1 cellular context compared by ENCODE assay signal in the genomic region with DNA sequence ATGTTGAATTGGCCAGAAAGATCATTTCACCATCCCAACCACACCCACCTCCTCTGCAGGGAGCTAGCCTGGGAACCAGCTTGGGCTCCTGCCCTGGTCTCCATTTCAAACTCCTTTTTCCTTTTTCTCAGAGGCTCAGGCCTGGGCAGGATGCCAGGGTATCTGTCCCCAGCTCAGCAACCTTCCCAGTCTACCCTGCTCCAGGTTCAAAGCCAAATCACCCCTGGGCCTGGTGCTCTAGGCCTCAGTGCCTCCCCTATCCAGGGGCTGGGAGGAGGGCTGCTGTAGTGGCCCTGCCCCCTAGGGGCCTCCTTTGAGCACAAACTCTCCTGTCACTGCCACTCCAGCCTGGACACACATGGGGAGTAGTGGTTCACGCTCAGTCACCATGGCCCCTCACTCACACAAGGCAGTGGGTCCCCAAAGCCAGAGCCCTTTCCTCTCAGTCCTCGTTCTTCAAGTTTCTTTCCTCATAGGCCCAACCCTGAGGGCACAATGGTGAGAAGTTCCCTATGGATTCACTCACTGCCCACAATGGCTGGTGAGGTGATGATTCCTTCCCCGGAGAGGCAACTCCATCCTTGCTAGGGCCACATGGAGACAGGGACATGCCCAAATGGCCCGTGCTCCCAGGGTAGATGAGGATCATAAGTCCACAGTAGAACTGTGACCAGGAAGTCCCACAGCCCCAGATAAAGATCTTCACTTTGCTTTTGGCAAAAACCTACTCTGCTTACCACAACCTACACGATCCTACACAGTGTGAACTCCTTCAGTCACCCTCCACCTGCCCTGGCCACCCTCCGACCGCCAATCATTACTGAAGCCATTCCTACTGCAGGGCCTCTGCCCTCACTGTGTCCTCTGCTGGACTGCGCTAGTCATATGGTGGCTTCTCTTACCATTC.
TF ChIP-seq lines count a peak whose summit lies in the region.

No MANE protein-coding gene starts in this region.

TF ChIP-seq in HepG2, 621 proteins besides CTCF, POLR2A, EP300 and RAD21 (continued from another document and continues in another):
- TF ChIP-seq ZNF234 (CRISPR knock-in tag; conservative IDR thresholded peaks at IDR 0.05) = no peak
- TF ChIP-seq ZNF333 (CRISPR knock-in tag; IDR thresholded peaks at IDR 0.05; ENCODE audit: borderline replicate concordance) = peak; percentile 52; the same call in 1 of the 2 replicates
- TF ChIP-seq, protein P1, sequence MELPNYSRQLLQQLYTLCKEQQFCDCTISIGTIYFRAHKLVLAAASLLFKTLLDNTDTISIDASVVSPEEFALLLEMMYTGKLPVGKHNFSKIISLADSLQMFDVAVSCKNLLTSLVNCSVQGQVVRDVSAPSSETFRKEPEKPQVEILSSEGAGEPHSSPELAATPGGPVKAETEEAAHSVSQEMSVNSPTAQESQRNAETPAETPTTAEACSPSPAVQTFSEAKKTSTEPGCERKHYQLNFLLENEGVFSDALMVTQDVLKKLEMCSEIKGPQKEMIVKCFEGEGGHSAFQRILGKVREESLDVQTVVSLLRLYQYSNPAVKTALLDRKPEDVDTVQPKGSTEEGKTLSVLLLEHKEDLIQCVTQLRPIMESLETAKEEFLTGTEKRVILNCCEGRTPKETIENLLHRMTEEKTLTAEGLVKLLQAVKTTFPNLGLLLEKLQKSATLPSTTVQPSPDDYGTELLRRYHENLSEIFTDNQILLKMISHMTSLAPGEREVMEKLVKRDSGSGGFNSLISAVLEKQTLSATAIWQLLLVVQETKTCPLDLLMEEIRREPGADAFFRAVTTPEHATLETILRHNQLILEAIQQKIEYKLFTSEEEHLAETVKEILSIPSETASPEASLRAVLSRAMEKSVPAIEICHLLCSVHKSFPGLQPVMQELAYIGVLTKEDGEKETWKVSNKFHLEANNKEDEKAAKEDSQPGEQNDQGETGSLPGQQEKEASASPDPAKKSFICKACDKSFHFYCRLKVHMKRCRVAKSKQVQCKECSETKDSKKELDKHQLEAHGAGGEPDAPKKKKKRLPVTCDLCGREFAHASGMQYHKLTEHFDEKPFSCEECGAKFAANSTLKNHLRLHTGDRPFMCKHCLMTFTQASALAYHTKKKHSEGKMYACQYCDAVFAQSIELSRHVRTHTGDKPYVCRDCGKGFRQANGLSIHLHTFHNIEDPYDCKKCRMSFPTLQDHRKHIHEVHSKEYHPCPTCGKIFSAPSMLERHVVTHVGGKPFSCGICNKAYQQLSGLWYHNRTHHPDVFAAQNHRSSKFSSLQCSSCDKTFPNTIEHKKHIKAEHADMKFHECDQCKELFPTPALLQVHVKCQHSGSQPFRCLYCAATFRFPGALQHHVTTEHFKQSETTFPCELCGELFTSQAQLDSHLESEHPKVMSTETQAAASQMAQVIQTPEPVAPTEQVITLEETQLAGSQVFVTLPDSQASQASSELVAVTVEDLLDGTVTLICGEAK (IDR thresholded peaks at IDR 0.05) = no peak
- TF ChIP-seq, protein P1 (CRISPR knock-in tag; IDR thresholded peaks at IDR 0.05) = 0 out of 2 replicates have a peak, but pooled peaks have one; percentile 30
- TF ChIP-seq ZNF644 (CRISPR knock-in tag; IDR thresholded peaks at IDR 0.05; ENCODE audit: low read depth) = 0 out of 2 replicates have a peak, but pooled peaks have one; percentile 19
- TF ChIP-seq, protein P2, sequence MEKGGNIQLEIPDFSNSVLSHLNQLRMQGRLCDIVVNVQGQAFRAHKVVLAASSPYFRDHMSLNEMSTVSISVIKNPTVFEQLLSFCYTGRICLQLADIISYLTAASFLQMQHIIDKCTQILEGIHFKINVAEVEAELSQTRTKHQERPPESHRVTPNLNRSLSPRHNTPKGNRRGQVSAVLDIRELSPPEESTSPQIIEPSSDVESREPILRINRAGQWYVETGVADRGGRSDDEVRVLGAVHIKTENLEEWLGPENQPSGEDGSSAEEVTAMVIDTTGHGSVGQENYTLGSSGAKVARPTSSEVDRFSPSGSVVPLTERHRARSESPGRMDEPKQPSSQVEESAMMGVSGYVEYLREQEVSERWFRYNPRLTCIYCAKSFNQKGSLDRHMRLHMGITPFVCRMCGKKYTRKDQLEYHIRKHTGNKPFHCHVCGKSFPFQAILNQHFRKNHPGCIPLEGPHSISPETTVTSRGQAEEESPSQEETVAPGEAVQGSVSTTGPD (CRISPR knock-in tag; IDR thresholded peaks at IDR 0.05) = peak; percentile 83; the same call in 1 of the 2 replicates
- TF ChIP-seq, protein P3, sequence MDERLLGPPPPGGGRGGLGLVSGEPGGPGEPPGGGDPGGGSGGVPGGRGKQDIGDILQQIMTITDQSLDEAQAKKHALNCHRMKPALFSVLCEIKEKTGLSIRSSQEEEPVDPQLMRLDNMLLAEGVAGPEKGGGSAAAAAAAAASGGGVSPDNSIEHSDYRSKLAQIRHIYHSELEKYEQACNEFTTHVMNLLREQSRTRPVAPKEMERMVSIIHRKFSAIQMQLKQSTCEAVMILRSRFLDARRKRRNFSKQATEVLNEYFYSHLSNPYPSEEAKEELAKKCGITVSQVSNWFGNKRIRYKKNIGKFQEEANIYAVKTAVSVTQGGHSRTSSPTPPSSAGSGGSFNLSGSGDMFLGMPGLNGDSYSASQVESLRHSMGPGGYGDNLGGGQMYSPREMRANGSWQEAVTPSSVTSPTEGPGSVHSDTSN (CRISPR knock-in tag; IDR thresholded peaks at IDR 0.05) = no peak
- TF ChIP-seq, protein P4, sequence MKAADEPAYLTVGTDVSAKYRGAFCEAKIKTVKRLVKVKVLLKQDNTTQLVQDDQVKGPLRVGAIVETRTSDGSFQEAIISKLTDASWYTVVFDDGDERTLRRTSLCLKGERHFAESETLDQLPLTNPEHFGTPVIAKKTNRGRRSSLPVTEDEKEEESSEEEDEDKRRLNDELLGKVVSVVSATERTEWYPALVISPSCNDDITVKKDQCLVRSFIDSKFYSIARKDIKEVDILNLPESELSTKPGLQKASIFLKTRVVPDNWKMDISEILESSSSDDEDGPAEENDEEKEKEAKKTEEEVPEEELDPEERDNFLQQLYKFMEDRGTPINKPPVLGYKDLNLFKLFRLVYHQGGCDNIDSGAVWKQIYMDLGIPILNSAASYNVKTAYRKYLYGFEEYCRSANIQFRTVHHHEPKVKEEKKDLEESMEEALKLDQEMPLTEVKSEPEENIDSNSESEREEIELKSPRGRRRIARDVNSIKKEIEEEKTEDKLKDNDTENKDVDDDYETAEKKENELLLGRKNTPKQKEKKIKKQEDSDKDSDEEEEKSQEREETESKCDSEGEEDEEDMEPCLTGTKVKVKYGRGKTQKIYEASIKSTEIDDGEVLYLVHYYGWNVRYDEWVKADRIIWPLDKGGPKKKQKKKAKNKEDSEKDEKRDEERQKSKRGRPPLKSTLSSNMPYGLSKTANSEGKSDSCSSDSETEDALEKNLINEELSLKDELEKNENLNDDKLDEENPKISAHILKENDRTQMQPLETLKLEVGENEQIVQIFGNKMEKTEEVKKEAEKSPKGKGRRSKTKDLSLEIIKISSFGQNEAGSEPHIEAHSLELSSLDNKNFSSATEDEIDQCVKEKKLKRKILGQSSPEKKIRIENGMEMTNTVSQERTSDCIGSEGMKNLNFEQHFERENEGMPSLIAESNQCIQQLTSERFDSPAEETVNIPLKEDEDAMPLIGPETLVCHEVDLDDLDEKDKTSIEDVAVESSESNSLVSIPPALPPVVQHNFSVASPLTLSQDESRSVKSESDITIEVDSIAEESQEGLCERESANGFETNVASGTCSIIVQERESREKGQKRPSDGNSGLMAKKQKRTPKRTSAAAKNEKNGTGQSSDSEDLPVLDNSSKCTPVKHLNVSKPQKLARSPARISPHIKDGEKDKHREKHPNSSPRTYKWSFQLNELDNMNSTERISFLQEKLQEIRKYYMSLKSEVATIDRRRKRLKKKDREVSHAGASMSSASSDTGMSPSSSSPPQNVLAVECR (CRISPR knock-in tag; IDR thresholded peaks at IDR 0.05; ENCODE audit: borderline replicate concordance) = peak; percentile 11; the same call in 1 of the 2 replicates
- TF ChIP-seq MEF2D (CRISPR knock-in tag; IDR thresholded peaks at IDR 0.05) = no peak
- TF ChIP-seq, protein P5, sequence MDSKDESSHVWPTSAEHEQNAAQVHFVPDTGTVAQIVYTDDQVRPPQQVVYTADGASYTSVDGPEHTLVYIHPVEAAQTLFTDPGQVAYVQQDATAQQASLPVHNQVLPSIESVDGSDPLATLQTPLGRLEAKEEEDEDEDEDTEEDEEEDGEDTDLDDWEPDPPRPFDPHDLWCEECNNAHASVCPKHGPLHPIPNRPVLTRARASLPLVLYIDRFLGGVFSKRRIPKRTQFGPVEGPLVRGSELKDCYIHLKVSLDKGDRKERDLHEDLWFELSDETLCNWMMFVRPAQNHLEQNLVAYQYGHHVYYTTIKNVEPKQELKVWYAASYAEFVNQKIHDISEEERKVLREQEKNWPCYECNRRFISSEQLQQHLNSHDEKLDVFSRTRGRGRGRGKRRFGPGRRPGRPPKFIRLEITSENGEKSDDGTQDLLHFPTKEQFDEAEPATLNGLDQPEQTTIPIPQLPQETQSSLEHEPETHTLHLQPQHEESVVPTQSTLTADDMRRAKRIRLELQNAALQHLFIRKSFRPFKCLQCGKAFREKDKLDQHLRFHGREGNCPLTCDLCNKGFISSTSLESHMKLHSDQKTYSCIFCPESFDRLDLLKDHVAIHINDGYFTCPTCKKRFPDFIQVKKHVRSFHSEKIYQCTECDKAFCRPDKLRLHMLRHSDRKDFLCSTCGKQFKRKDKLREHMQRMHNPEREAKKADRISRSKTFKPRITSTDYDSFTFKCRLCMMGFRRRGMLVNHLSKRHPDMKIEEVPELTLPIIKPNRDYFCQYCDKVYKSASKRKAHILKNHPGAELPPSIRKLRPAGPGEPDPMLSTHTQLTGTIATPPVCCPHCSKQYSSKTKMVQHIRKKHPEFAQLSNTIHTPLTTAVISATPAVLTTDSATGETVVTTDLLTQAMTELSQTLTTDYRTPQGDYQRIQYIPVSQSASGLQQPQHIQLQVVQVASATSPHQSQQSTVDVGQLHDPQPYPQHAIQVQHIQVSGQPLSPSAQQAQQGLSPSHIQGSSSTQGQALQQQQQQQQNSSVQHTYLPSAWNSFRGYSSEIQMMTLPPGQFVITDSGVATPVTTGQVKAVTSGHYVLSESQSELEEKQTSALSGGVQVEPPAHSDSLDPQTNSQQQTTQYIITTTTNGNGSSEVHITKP (CRISPR knock-in tag; IDR thresholded peaks at IDR 0.05; ENCODE audit: low read depth) = peak; percentile 53; the same call in 1 of the 2 replicates
- TF ChIP-seq ZMAT3 (CRISPR knock-in tag; conservative IDR thresholded peaks at IDR 0.05) = 0 out of 2 replicates have a peak, but pooled peaks have one; percentile 34
- TF ChIP-seq STAG1 (CRISPR knock-in tag; IDR thresholded peaks at IDR 0.05) = peak; percentile 60
- TF ChIP-seq SOX5 (CRISPR knock-in tag; IDR thresholded peaks at IDR 0.05; ENCODE audit: borderline replicate concordance) = no peak
- peak; percentile 67; the same call in 1 of the 2 replicates for TF ChIP-seq ZNF891 (CRISPR knock-in tag; IDR thresholded peaks at IDR 0.05)
- TF ChIP-seq ZSCAN31 (CRISPR knock-in tag; IDR thresholded peaks at IDR 0.05; ENCODE audit: low read depth) = no peak
- no peak for TF ChIP-seq ZNF724P (CRISPR knock-in tag; IDR thresholded peaks at IDR 0.05; ENCODE audit: borderline replicate concordance)
- TF ChIP-seq FOXC1 (CRISPR knock-in tag; IDR thresholded peaks at IDR 0.05; ENCODE audit: borderline replicate concordance) = peak; percentile 54; the same call in 1 of the 2 replicates
- TF ChIP-seq, protein P6, sequence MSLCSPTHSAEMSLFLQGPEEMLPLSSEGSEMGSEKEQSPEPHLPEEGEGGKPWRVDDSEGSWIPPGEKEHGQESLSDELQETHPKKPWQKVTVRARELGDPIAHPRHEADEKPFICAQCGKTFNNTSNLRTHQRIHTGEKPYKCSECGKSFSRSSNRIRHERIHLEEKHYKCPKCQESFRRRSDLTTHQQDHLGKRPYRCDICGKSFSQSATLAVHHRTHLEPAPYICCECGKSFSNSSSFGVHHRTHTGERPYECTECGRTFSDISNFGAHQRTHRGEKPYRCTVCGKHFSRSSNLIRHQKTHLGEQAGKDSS (CRISPR knock-in tag; IDR thresholded peaks at IDR 0.05; ENCODE audit: borderline replicate concordance, low read depth) = 0 out of 2 replicates have a peak, but pooled peaks have one; percentile 41
- TF ChIP-seq, protein P7, sequence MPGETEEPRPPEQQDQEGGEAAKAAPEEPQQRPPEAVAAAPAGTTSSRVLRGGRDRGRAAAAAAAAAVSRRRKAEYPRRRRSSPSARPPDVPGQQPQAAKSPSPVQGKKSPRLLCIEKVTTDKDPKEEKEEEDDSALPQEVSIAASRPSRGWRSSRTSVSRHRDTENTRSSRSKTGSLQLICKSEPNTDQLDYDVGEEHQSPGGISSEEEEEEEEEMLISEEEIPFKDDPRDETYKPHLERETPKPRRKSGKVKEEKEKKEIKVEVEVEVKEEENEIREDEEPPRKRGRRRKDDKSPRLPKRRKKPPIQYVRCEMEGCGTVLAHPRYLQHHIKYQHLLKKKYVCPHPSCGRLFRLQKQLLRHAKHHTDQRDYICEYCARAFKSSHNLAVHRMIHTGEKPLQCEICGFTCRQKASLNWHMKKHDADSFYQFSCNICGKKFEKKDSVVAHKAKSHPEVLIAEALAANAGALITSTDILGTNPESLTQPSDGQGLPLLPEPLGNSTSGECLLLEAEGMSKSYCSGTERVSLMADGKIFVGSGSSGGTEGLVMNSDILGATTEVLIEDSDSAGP (CRISPR knock-in tag; IDR thresholded peaks at IDR 0.05; ENCODE audit: borderline replicate concordance) = peak; percentile 33; the same call in 1 of the 2 replicates
- no peak for TF ChIP-seq ZNF136 (CRISPR knock-in tag; IDR thresholded peaks at IDR 0.05; ENCODE audit: low read depth)
- peak; percentile 42; the same call in 1 of the 2 replicates for TF ChIP-seq SALL1 (CRISPR knock-in tag; IDR thresholded peaks at IDR 0.05)
- no peak for TF ChIP-seq ZNF431 (CRISPR knock-in tag; IDR thresholded peaks at IDR 0.05; ENCODE audit: borderline replicate concordance, low read depth)
- no peak for TF ChIP-seq ZNF30 (CRISPR knock-in tag; IDR thresholded peaks at IDR 0.05)
- TF ChIP-seq SAP130 (CRISPR knock-in tag; IDR thresholded peaks at IDR 0.05; ENCODE audit: low read depth) = peak; percentile 58; the same call in 1 of the 2 replicates
- no peak for TF ChIP-seq ZNF550 (CRISPR knock-in tag; IDR thresholded peaks at IDR 0.05; ENCODE audit: borderline replicate concordance)
